13 cellular contexts compared by ENCODE assay signal in genomic region chr2:174325373-174325772, GRCh38. TPM values are rescaled to one million over a fixed set of nuclear protein-coding genes. Genes with fewer than 3 reads are reported as not detected.
DNase-seq lines count a peak whose midpoint lies in the region; FAIRE-seq and TF ChIP-seq lines count a peak whose summit lies in the region.
"Had no signal": no experiment of that assay in that cellular context is flagged by ENCODE, and none has a peak within 500 bp of the region (broad histone marks: within the 10 kb centered on the region; RNA-seq: fewer than 3 reads in every experiment).

No MANE protein-coding gene starts in this region.

- no peak overlapping the region for H4K5ac ChIP-seq in H1 (ENCODE audit: insufficient read length, low read depth, low read length)

- H4K91ac ChIP-seq in H1 (replicated peaks; ENCODE audit: insufficient read length, low read length), result no peak overlapping the region

- 0 out of 2 replicates have a peak overlapping the region, but pooled peaks have one; percentile 70 for H3K4me3 ChIP-seq in MM.1S (ENCODE audit: low read length)
- H3K4me3 ChIP-seq in H1 (ENCODE audit: extremely low read depth in 1 of 4, insufficient read depth in 2 of 4, low read depth in 3 of 4, low read length in 4 of 4), result peak overlapping the region; percentile 41 to 72 (median 66); a peak in 7 of 8 replicates
- no peak overlapping the region for H3K4me3 ChIP-seq in sigmoid colon
- H3K4me3 ChIP-seq: HAP-1 had no signal

- FAIRE-seq in H1 (lab: Jason Lieb, UNC), result no peak
- no peak for FAIRE-seq in urothelium cell line (lab: Jason Lieb, UNC)
- FAIRE-seq: islet of Langerhans had no signal

- no peaks in the 10 kb centered on the region for H3K9me2 ChIP-seq in MM.1S (replicated peaks; ENCODE audit: insufficient read depth, low read length)

- no peak overlapping the region for H2BK120ac ChIP-seq in H1 (replicated peaks; ENCODE audit: low read depth, low read length)

- no peaks in the 10 kb centered on the region for H3K4me1 ChIP-seq in MM.1S (ENCODE audit: low read length)
- peaks cover 7 to 17% (median 10%) of the 10 kb centered on the region in 4 experiments for H3K4me1 ChIP-seq in H1 (replicated peaks in 1 of 4; ENCODE audit: control insufficient read depth in 3 of 4, insufficient read depth in 4 of 4, low read length in 3 of 4)
- H3K4me1 ChIP-seq in sigmoid colon, result peaks cover 0 to 34% (median 28%) of the 10 kb centered on the region in 4 donors
- H3K4me1 ChIP-seq: HAP-1 had no signal

- H2BK15ac ChIP-seq in H1 (ENCODE audit: low read length), result no peak overlapping the region

- H2AFZ ChIP-seq in MM.1S (ENCODE audit: low read length) (0 out of 2 replicates have a peak overlapping the region, but pooled peaks have one; percentile 92), H1 (ENCODE audit: low read length) (no peak overlapping the region)

- no peak overlapping the region for H4K8ac ChIP-seq in H1 (ENCODE audit: extremely low read depth, insufficient read depth, low read length)

- peaks cover 38% of the 10 kb centered on the region for H3K27me3 ChIP-seq in MM.1S (replicated peaks; ENCODE audit: insufficient read depth, low read length)
- H3K27me3 ChIP-seq in H1 (replicated peaks in 1 of 4; ENCODE audit: control insufficient read depth in 3 of 4, extremely low read depth in 1 of 4, insufficient read depth in 3 of 4, low read length in 3 of 4), result peaks cover 40 to 62% (median 52%) of the 10 kb centered on the region in 4 experiments
- peaks cover 41 to 56% (median 45%) of the 10 kb centered on the region in 3 donors for H3K27me3 ChIP-seq in sigmoid colon

- H2BK20ac ChIP-seq in H1 (ENCODE audit: low read length), result no peak overlapping the region

- H4K20me1 ChIP-seq in MM.1S (ENCODE audit: insufficient read depth, low read length) (no peaks in the 10 kb centered on the region), H1 (replicated peaks in 1 of 2; ENCODE audit: control insufficient read depth in 1 of 2, insufficient read depth in 2 of 2, low read length in 2 of 2) (peaks cover 6 to 10% of the 10 kb centered on the region in 2 experiments)

- H3K9me3 Mint-ChIP-seq in nephron progenitor cell, result peaks cover 3% of the 10 kb centered on the region

- peak; percentile 69 for DNase-seq in ELF-1 (ENCODE audit: low read depth, low spot score)
- DNase-seq in MM.1S, result no peak
- no peak for DNase-seq in H1 (ENCODE audit: low read depth in 1 of 2, low spot score in 2 of 2)
- DNase-seq in nephron progenitor cell, result peak; percentile 8
- no peak for DNase-seq in mesenteric fat pad (ENCODE audit: low spot score)
- no peak for DNase-seq in sigmoid colon
- DNase-seq in urothelium cell line (ENCODE audit: low spot score), result no peak
- DNase-seq: activated CD8-positive, alpha-beta memory T cell treated with anti-CD3 and anti-CD28 coated beads, Interleukin-2, amount 50 U/mL, for 48 hours; NCI-H2081 treated with DMSO at 0.1 percent for 48 hours; T-helper 9 cell had no signal

- H3K36me3 ChIP-seq in MM.1S (replicated peaks; ENCODE audit: insufficient read depth, low read length), result no peaks in the 10 kb centered on the region
- no peaks in the 10 kb centered on the region for H3K36me3 ChIP-seq in H1 (ENCODE audit: control insufficient read depth in 2 of 4, insufficient read depth in 4 of 4, low read length in 3 of 4)
- H3K36me3 ChIP-seq in sigmoid colon, result no peaks in the 10 kb centered on the region
- H3K36me3 ChIP-seq: breast epithelium, HAP-1 had no signal

- H3K4me2 ChIP-seq in MM.1S (ENCODE audit: low read depth, low read length), result peak overlapping the region; percentile 95; the same call in 1 of the 2 replicates
- peak overlapping the region; percentile 86 to 88 for H3K4me2 ChIP-seq in H1 (ENCODE audit: insufficient read depth in 1 of 2, low read depth in 2 of 2, low read length in 2 of 2)

- no peaks in the 10 kb centered on the region for H3K9me3 ChIP-seq in MM.1S (replicated peaks; ENCODE audit: insufficient read depth, low read length)
- H3K9me3 ChIP-seq in H1 (ENCODE audit: insufficient read depth in 2 of 2, low read depth in 1 of 2, low read length in 1 of 2), result no peaks in the 10 kb centered on the region
- H3K9me3 ChIP-seq in sigmoid colon, result no peaks in the 10 kb centered on the region
- H3K9me3 ChIP-seq: breast epithelium, HAP-1 had no signal

- no peak overlapping the region for H3K4ac ChIP-seq in H1 (replicated peaks; ENCODE audit: insufficient read length, low read depth, low read length)

- no peak overlapping the region for H2BK5ac ChIP-seq in H1 (ENCODE audit: low read depth, low read length)

- peaks cover 9% of the 10 kb centered on the region; the same call in 1 of the 2 replicates for H3K23me2 ChIP-seq in H1 (ENCODE audit: low read depth, low read length)

- H3K9ac ChIP-seq in MM.1S (ENCODE audit: low read length) (no peak overlapping the region), H1 (replicated peaks in 1 of 4; ENCODE audit: extremely low read depth in 1 of 4, low read depth in 3 of 4, low read length in 3 of 4) (no peak overlapping the region)

- peak overlapping the region; percentile 85 for H3K4me3 Mint-ChIP-seq in nephron progenitor cell

- peaks cover 45% of the 10 kb centered on the region for H3K4me1 Mint-ChIP-seq in nephron progenitor cell

- H3K79me2 ChIP-seq in MM.1S (ENCODE audit: low read length) (no peaks in the 10 kb centered on the region), H1 (ENCODE audit: control insufficient read depth in 1 of 2, insufficient read depth in 2 of 2, low read length in 2 of 2) (no peaks in the 10 kb centered on the region)

- intact Hi-C loops in sigmoid colon (cut with DNase I), result no loop called here

- whole genome bisulfite sequencing in H1 (ENCODE audit: extremely low coverage in 1 of 2, insufficient coverage in 1 of 2, insufficient read length in 1 of 2, insufficient replicate concordance in 2 of 2, low coverage in 1 of 2, low lambda C conversion rate in 2 of 2, missing lambda C conversion rate in 1 of 2), 2 experiments, result 44% methylated on average over 16 of the region's 16 CpGs; no CpG with 5 or more reads in 1 of the 2 experiments
- 86 to 88% methylated on average over 16 of the region's 16 CpGs for WGBS in sigmoid colon, 2 donors

- H3K79me1 ChIP-seq in H1 (ENCODE audit: low read depth, low read length), result no peaks in the 10 kb centered on the region

- CTCF ChIA-PET in H1 (lab: Charles Lee; ENCODE audit: partially characterized antibody), result interaction anchor here (0.8 to 3.4 kb wide), 13 partner anchors 9 to 247 kb away, joined by 3 to 25 read pairs (median 4); partner anchors contain the start of gene SP9

- POLR2A ChIA-PET in H1 (lab: Charles Lee; ENCODE audit: partially characterized antibody), result interaction anchor here (0.7 to 2.5 kb wide), 7 partner anchors 10 to 167 kb away, joined by 3 to 7 read pairs (median 3); partner anchors contain the start of genes OLA1 and SP9

- H2AK5ac ChIP-seq in H1 (ENCODE audit: low read depth, low read length), result no peak overlapping the region

- no peak for TF ChIP-seq EP300 in H1 (IDR thresholded peaks at IDR 0.05; ENCODE audit: borderline replicate concordance in 1 of 2, low read depth in 2 of 2, low read length in 2 of 2)
- TF ChIP-seq EP300 in sigmoid colon (IDR thresholded peaks at IDR 0.05), result no peak

- H2BK12ac ChIP-seq in H1 (ENCODE audit: low read depth, low read length), result no peak overlapping the region

- H3F3A ChIP-seq in MM.1S (ENCODE audit: insufficient read depth, low read length), result no peaks in the 10 kb centered on the region

- TF ChIP-seq CTCF in MM.1S (IDR thresholded peaks at IDR 0.05; ENCODE audit: low read length) (no peak), H1 (IDR thresholded peaks at IDR 0.05; ENCODE audit: control extremely low read depth in 1 of 3, insufficient read depth in 1 of 3, low read depth in 1 of 3, low read length in 3 of 3) (no peak), nephron progenitor cell (IDR thresholded peaks at IDR 0.05) (no peak), sigmoid colon (IDR thresholded peaks at IDR 0.05) (no peak)

- no peak overlapping the region for H3K18ac ChIP-seq in H1 (ENCODE audit: extremely low read depth, low read length)

- TF ChIP-seq RAD21 in H1 (IDR thresholded peaks at IDR 0.05 in 1 of 2, conservative IDR thresholded peaks at IDR 0.05 in 1 of 2; ENCODE audit: low read depth in 2 of 2, low read length in 2 of 2), result no peak

- no peaks in the 10 kb centered on the region for H3K36me3 Mint-ChIP-seq in nephron progenitor cell (ENCODE audit: low read depth)

- H3K14ac ChIP-seq in H1 (ENCODE audit: insufficient read length), result no peak overlapping the region

- TF ChIP-seq POLR2A in H1 (IDR thresholded peaks at IDR 0.05; ENCODE audit: control extremely low read depth in 1 of 2, low read depth in 2 of 2, low read length in 2 of 2), result no peak
- TF ChIP-seq POLR2A in sigmoid colon (IDR thresholded peaks at IDR 0.05), result no peak

- no peak overlapping the region for H3K23ac ChIP-seq in H1 (ENCODE audit: insufficient read length)

- H3K27ac ChIP-seq in MM.1S (ENCODE audit: low read length) (no peak overlapping the region), H1 (ENCODE audit: low read depth, low read length) (no peak overlapping the region), sigmoid colon (no peak overlapping the region)

- H3K27ac Mint-ChIP-seq in nephron progenitor cell, result no peak overlapping the region

- H3K56ac ChIP-seq in H1 (replicated peaks; ENCODE audit: insufficient read length, low read depth, low read length), result no peak overlapping the region

- peaks cover 58% of the 10 kb centered on the region for H3K27me3 Mint-ChIP-seq in nephron progenitor cell (ENCODE audit: low read depth, poor library complexity)

TF ChIP-seq in H1, 55 proteins besides CTCF, POLR2A, EP300 and RAD21:
- TF ChIP-seq KDM1A (IDR thresholded peaks at IDR 0.05; ENCODE audit: borderline replicate concordance, low read length), result no peak
- TF ChIP-seq BACH1 (IDR thresholded peaks at IDR 0.05; ENCODE audit: low read length), result no peak
- no peak for TF ChIP-seq CHD1 (IDR thresholded peaks at IDR 0.05; ENCODE audit: low read depth, low read length)
- no peak for TF ChIP-seq E2F6 (IDR thresholded peaks at IDR 0.05)

RNA-seq across cellular contexts. Expression of gene SP9, which starts 9.4 kb away (rescaled TPM):
- total RNA-seq in H1 (2021; fragmentation: NEBNext Ultra II Directional; extraction: Animal tissue kit (Norgen Biotek cat#: 25700)), result 0.11 TPM in 2 replicates
- 0.03 and 0.06 TPM in 2 replicates for polyA plus RNA-seq in H1 (2011; rRNA removed)
- polyA plus RNA-seq in H1 (2011; cell fraction: cytosol; rRNA removed), result 0.05 TPM
- polyA plus RNA-seq in H1 (2011; cell fraction: nucleus; rRNA removed), result 0.09 TPM
- not detected in 4 replicates for polyA plus RNA-seq in H1 (2012, experiment 1 of 2)
- not detected for polyA plus RNA-seq in H1 (2012, experiment 2 of 2)
- 0.04 TPM for polyA plus RNA-seq in H1 (2013, experiment 1 of 2)
- polyA plus RNA-seq in H1 (2013, experiment 2 of 2), result 0.07 TPM
- polyA minus RNA-seq in H1 (2011; rRNA and poly(A)+ RNA removed), result not detected in 2 replicates
- polyA minus RNA-seq in H1 (2011; cell fraction: cytosol; rRNA and poly(A)+ RNA removed), result not detected
- polyA minus RNA-seq in H1 (2011; cell fraction: nucleus; rRNA and poly(A)+ RNA removed), result not detected
- not detected for total RNA-seq in mesenteric fat pad
- not detected for total RNA-seq in sigmoid colon
- not detected for polyA plus RNA-seq in sigmoid colon

Comparison
In these comparisons a context has a peak if more than half of its experiments do, and no peak if none do; other contexts are left out.
1. DNase-seq: peak in ELF-1 (single experiment) and nephron progenitor cell (single experiment); none in MM.1S (single experiment), H1 (0 of 2), mesenteric fat pad (single experiment), sigmoid colon (single experiment) and urothelium cell line (single experiment).
2. H3K4me3 ChIP-seq: peak in MM.1S (single experiment) and H1 (4 of 4); none in sigmoid colon (0 of 4).